ENCODE assay signal across 24 cellular contexts in the genomic region with DNA sequence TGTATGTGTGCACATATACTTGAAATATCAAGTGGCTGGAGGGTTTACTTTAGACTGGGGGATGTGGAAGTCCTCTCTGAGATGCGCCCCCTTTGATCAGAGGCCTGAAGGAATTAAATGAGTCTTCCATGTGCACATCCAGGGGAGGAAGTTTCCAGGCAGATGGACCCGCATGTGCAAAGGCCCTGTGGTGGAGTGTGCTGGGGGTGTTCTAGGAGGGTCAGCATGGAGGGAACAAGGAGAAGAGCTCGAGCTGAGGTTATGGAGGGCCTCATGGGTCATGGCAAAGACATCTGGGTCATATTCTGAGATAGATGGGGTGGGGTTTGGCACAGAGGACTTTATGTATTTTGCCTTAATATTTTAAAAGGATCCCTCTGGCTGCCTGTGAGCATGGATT.
"Had no signal": no experiment of that assay in that cellular context is flagged by ENCODE, and none has a peak within 500 bp of the region (broad histone marks: within the 10 kb centered on the region; RNA-seq: fewer than 3 reads in every experiment).

No MANE protein-coding gene starts in this region.

- H3K4me3 Mint-ChIP-seq: memory B cell; natural killer cell treated with Interleukin-12 subunit alpha and Interleukin-12 subunit beta and Interleukin-15 and Interleukin-18, amount 100 ng/mL, for 72 hours; stimulated activated memory B cell treated with anti-CD40 and anti-IgM and Interleukin-4, amounts not matched to agents 10 μg/mL and 1 μg/mL and 100 μg/mL, for 72 hours had no signal

- H3K27ac Mint-ChIP-seq: memory B cell; natural killer cell treated with Interleukin-12 subunit alpha and Interleukin-12 subunit beta and Interleukin-15 and Interleukin-18, amount 100 ng/mL, for 72 hours; stimulated activated memory B cell treated with anti-CD40 and anti-IgM and Interleukin-4, amounts not matched to agents 10 μg/mL and 1 μg/mL and 100 μg/mL, for 72 hours had no signal

- H3K27ac ChIP-seq: dorsolateral prefrontal cortex, gastrocnemius medialis, hepatocyte, prostate gland, sigmoid colon, testis, tibial artery, upper lobe of left lung, uterus had no signal

- H3K79me2 ChIP-seq: hepatocyte had no signal

- H2AFZ ChIP-seq: hepatocyte had no signal

- H3K4me1 ChIP-seq: gastrocnemius medialis, prostate gland, sigmoid colon, testis, tibial artery, uterus had no signal

- FAIRE-seq: colon, kidney had no signal

- H3K4me3 ChIP-seq: dorsolateral prefrontal cortex, gastrocnemius medialis, hepatocyte, lung, prostate gland, sigmoid colon, testis, tibial artery, upper lobe of left lung, uterus had no signal

- ATAC-seq: esophagus mucosa; gastrocnemius medialis; left lobe of liver; natural killer cell treated with Interleukin-12 subunit alpha and Interleukin-12 subunit beta and Interleukin-15 and Interleukin-18, amount 100 ng/mL, for 72 hours; right cardiac atrium; stimulated activated memory B cell treated with anti-CD40 and anti-IgM and Interleukin-4, amounts not matched to agents 10 μg/mL and 1 μg/mL and 100 μg/mL, for 72 hours; stimulated activated naive CD8-positive, alpha-beta T cell treated with anti-CD3 and anti-CD28 coated beads, Interleukin-15, Interleukin-2, amounts not matched to agents 100 U/mL and 50 U/mL, for 24 hours had no signal

- H3K27me3 ChIP-seq: sigmoid colon, testis, upper lobe of left lung, uterus had no signal

- H3K9me3 ChIP-seq: gastrocnemius medialis, prostate gland, sigmoid colon, testis, tibial artery, upper lobe of left lung, uterus had no signal

- H3K4me1 Mint-ChIP-seq: naive B cell; stimulated activated memory B cell treated with anti-CD40 and anti-IgM and Interleukin-4, amounts not matched to agents 10 μg/mL and 1 μg/mL and 100 μg/mL, for 72 hours had no signal

- H3K36me3 Mint-ChIP-seq: naive B cell; natural killer cell treated with Interleukin-12 subunit alpha and Interleukin-12 subunit beta and Interleukin-15 and Interleukin-18, amount 100 ng/mL, for 72 hours; stimulated activated memory B cell treated with anti-CD40 and anti-IgM and Interleukin-4, amounts not matched to agents 10 μg/mL and 1 μg/mL and 100 μg/mL, for 72 hours had no signal

- H3K36me3 ChIP-seq: gastrocnemius medialis, prostate gland, sigmoid colon, tibial artery, upper lobe of left lung, uterus had no signal

- H3K4me2 ChIP-seq: hepatocyte had no signal

- H3K9me3 Mint-ChIP-seq: memory B cell; naive B cell; natural killer cell treated with Interleukin-12 subunit alpha and Interleukin-12 subunit beta and Interleukin-15 and Interleukin-18, amount 100 ng/mL, for 72 hours; stimulated activated memory B cell treated with anti-CD40 and anti-IgM and Interleukin-4, amounts not matched to agents 10 μg/mL and 1 μg/mL and 100 μg/mL, for 72 hours had no signal

- DNase-seq: effector CD4-positive, alpha-beta T cell; foreskin fibroblast; gastrocnemius medialis; kidney; naive B cell; right cardiac atrium; sigmoid colon; stimulated activated CD4-positive, alpha-beta T cell treated with anti-CD3 and anti-CD28 coated beads, Interleukin-2, amount 100 ng/mL, for 24 hours; stimulated activated CD4-positive, alpha-beta T cell treated with anti-CD3 and anti-CD28 coated beads, Interleukin-4, amount 100 ng/mL, for 4 hours; stimulated activated naive CD8-positive, alpha-beta T cell treated with anti-CD3 and anti-CD28 coated beads, Interleukin-15, Interleukin-2, amounts not matched to agents 100 U/mL and 50 U/mL, for 24 hours; testis; tibial artery; upper lobe of left lung; uterus had no signal
